In genomic region chr12:76544601-76545261, GRCh38 we compare ENCODE assay signal across 18 cellular contexts.
"Had no signal": no experiment of that assay in that cellular context is flagged by ENCODE, and none has a peak within 500 bp of the region (broad histone marks: within the 10 kb centered on the region; RNA-seq: fewer than 3 reads in every experiment).

No MANE protein-coding gene starts in this region.

- H3K9me3 Mint-ChIP-seq: central memory CD8-positive, alpha-beta T cell; naive thymus-derived CD8-positive, alpha-beta T cell had no signal

- H3K27ac Mint-ChIP-seq: naive thymus-derived CD8-positive, alpha-beta T cell; stimulated activated naive B cell treated with anti-CD40 and anti-IgM and Interleukin-4, amounts not matched to agents 10 μg/mL and 1 μg/mL and 100 μg/mL, for 72 hours had no signal

- H3K27me3 Mint-ChIP-seq: central memory CD8-positive, alpha-beta T cell; naive thymus-derived CD8-positive, alpha-beta T cell; stimulated activated naive B cell treated with anti-CD40 and anti-IgM and Interleukin-4, amounts not matched to agents 10 μg/mL and 1 μg/mL and 100 μg/mL, for 72 hours had no signal

- H3K4me3 Mint-ChIP-seq: central memory CD8-positive, alpha-beta T cell; stimulated activated naive B cell treated with anti-CD40 and anti-IgM and Interleukin-4, amounts not matched to agents 10 μg/mL and 1 μg/mL and 100 μg/mL, for 72 hours had no signal

- H3K36me3 ChIP-seq: transverse colon had no signal

- H3K27ac ChIP-seq: transverse colon had no signal

- H3K9me3 ChIP-seq: transverse colon had no signal

- H3K4me3 ChIP-seq: transverse colon had no signal

- ATAC-seq: left ventricle myocardium superior; naive thymus-derived CD8-positive, alpha-beta T cell; stimulated activated naive B cell treated with anti-CD40 and anti-IgM and Interleukin-4, amounts not matched to agents 10 μg/mL and 1 μg/mL and 100 μg/mL, for 72 hours had no signal

- DNase-seq: activated CD4-positive, alpha-beta T cell treated with anti-CD3 and anti-CD28 coated beads for 48 hours; activated naive CD4-positive, alpha-beta T cell treated with anti-CD3 and anti-CD28 coated beads, Interleukin-2, amount 50 U/mL, for 16 hours; activated T-cell treated with anti-CD3 and anti-CD28 coated beads for 4 hours; amniotic stem cell; cortex of kidney; effector CD4-positive, alpha-beta T cell; foreskin fibroblast; kidney glomerular epithelial cell; left ventricle myocardium superior; mesenchymal stem cell; naive thymus-derived CD8-positive, alpha-beta T cell; posterior cingulate gyrus; retina; stimulated activated CD4-positive, alpha-beta T cell treated with anti-CD3 and anti-CD28 coated beads, Interleukin-2, amount 100 ng/mL, for 48 hours; stimulated activated naive B cell treated with anti-CD40 and anti-IgM and Interleukin-4, amounts not matched to agents 10 μg/mL and 1 μg/mL and 100 μg/mL, for 72 hours; substantia nigra; transverse colon had no signal
